8 cellular contexts compared by ENCODE assay signal in the genomic region with DNA sequence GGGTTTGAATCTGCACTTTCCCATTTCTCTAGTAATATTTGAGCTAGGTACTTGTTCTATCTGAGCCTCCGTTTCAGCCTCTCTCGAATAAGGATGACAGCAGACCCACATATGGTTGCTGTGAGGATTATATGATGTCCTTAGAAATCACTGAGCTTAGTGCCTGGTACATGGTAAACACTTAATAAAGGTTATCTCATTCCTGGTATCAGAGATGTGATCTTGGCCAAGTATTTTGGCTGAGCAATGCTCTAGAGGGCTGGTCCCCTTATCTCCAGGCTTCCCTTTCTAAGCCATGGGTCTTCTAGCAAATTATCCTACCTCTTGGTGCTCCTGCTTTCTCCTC. TPM values are rescaled to one million over a fixed set of nuclear protein-coding genes. Genes with fewer than 3 reads are reported as not detected.
DNase-seq lines count a peak whose midpoint lies in the region; ATAC-seq and TF ChIP-seq lines count a peak whose summit lies in the region.

No MANE protein-coding gene starts in this region.

- in situ Hi-C loops in G401 (cut with HindIII; ENCODE audit: low sequenced_read_pairs), result no loop called here

- peaks cover 13% of the 10 kb centered on the region for H3F3A ChIP-seq in SK-N-SH (replicated peaks; ENCODE audit: insufficient read depth)

- DNase-seq in SK-N-SH, result no peak
- DNase-seq in activated CD4-positive, alpha-beta memory T cell treated with anti-CD3 and anti-CD28 coated beads, Interleukin-2, amount 10 ng/mL, durations not matched to agents 7 days and 5 days, result no peak
- no peak for DNase-seq in suprapubic skin (ENCODE audit: low spot score in 2 of 2)
- no peak for DNase-seq in NCI-H2196 (lab: John Stamatoyannopoulos, UW; ENCODE audit: unreplicated experiment)
- no peak for DNase-seq in hippocampal formation (lab: John Stamatoyannopoulos, UW)
- no peak for DNase-seq in G401 (ENCODE audit: low spot score)

- H3K27ac Mint-ChIP-seq in activated CD4-positive, alpha-beta memory T cell treated with anti-CD3 and anti-CD28 coated beads, Interleukin-2, amount 10 ng/mL, durations not matched to agents 7 days and 5 days, result peak overlapping the region; percentile 89

- TF ChIP-seq CTCF in SK-N-SH (IDR thresholded peaks at IDR 0.05), result no peak
- no peak for TF ChIP-seq CTCF in suprapubic skin (IDR thresholded peaks at IDR 0.05)

- peaks cover 14% of the 10 kb centered on the region for H3K36me3 Mint-ChIP-seq in activated CD4-positive, alpha-beta memory T cell treated with anti-CD3 and anti-CD28 coated beads, Interleukin-2, amount 10 ng/mL, durations not matched to agents 7 days and 5 days (ENCODE audit: low read depth)

- peaks cover 35% of the 10 kb centered on the region for H4K20me1 ChIP-seq in SK-N-SH (ENCODE audit: insufficient read depth)

- TF ChIP-seq EP300 in SK-N-SH (IDR thresholded peaks at IDR 0.05; ENCODE audit: borderline replicate concordance in 1 of 2, low read depth in 1 of 2, low read length in 1 of 2) (no peak), suprapubic skin (IDR thresholded peaks at IDR 0.05) (no peak)

- WGBS in SK-N-SH (ENCODE audit: low lambda C conversion rate), result 3% methylated on average over 2 of the region's 2 CpGs
- WGBS in suprapubic skin, result 0% methylated on average over 2 of the region's 2 CpGs

- H3K79me2 ChIP-seq in SK-N-SH (ENCODE audit: insufficient read depth), result peaks cover 44% of the 10 kb centered on the region

- CTCF ChIA-PET in SK-N-SH (lab: Yijun Ruan, JAX), result interaction anchor here (0.6 to 2.5 kb wide), 6 partner anchors 9 to 174 kb away, joined by 3 to 11 read pairs (median 4); no protein-coding TSS in a partner anchor
- CTCF ChIA-PET in activated CD4-positive, alpha-beta memory T cell treated with anti-CD3 and anti-CD28 coated beads, Interleukin-2, amount 10 ng/mL, durations not matched to agents 7 days and 5 days (lab: Charles Lee), result interaction anchor here (1.4 to 8.4 kb wide), 2 partner anchors 10 to 12 kb away, joined by 3 to 102 read pairs; no protein-coding TSS in a partner anchor

- peak overlapping the region; percentile 96 for H3K4me3 Mint-ChIP-seq in activated CD4-positive, alpha-beta memory T cell treated with anti-CD3 and anti-CD28 coated beads, Interleukin-2, amount 10 ng/mL, durations not matched to agents 7 days and 5 days

- no peaks in the 10 kb centered on the region for H3K9me2 ChIP-seq in SK-N-SH

- H3K27me3 Mint-ChIP-seq in activated CD4-positive, alpha-beta memory T cell treated with anti-CD3 and anti-CD28 coated beads, Interleukin-2, amount 10 ng/mL, durations not matched to agents 7 days and 5 days, result no peaks in the 10 kb centered on the region

- peak overlapping the region; percentile 65 to 81 for H3K4me3 ChIP-seq in SK-N-SH (ENCODE audit: low read depth in 2 of 2, low read length in 1 of 2)
- H3K4me3 ChIP-seq in iPS-18c (ENCODE audit: insufficient read depth, low read depth, low read length), result peak overlapping the region; percentile 97
- H3K4me3 ChIP-seq in suprapubic skin, result peak overlapping the region; percentile 86

- peaks cover 8% of the 10 kb centered on the region; the same call in 1 of the 2 replicates for H3K27me3 ChIP-seq in SK-N-SH (ENCODE audit: insufficient read depth)
- H3K27me3 ChIP-seq in suprapubic skin, result no peaks in the 10 kb centered on the region

- H3K9me3 Mint-ChIP-seq in activated CD4-positive, alpha-beta memory T cell treated with anti-CD3 and anti-CD28 coated beads, Interleukin-2, amount 10 ng/mL, durations not matched to agents 7 days and 5 days, result no peaks in the 10 kb centered on the region

- POLR2A ChIA-PET in SK-N-SH (lab: Yijun Ruan, JAX), result interaction anchor here (1.0 kb wide), 1 partner anchor 161 kb away, joined by 3 read pairs; a partner anchor contains a TSS
- POLR2A ChIA-PET in activated CD4-positive, alpha-beta memory T cell treated with anti-CD3 and anti-CD28 coated beads, Interleukin-2, amount 10 ng/mL, durations not matched to agents 7 days and 5 days (lab: Charles Lee), result interaction anchor here (0.8 to 5.4 kb wide), 5 partner anchors 9 to 535 kb away, joined by 3 to 42 read pairs (median 7); a partner anchor contains a TSS

- peaks cover 25% of the 10 kb centered on the region for H3K4me1 Mint-ChIP-seq in activated CD4-positive, alpha-beta memory T cell treated with anti-CD3 and anti-CD28 coated beads, Interleukin-2, amount 10 ng/mL, durations not matched to agents 7 days and 5 days

- peak overlapping the region; percentile 85; the same call in 1 of the 2 replicates for H3K9ac ChIP-seq in SK-N-SH

- H3K36me3 ChIP-seq in SK-N-SH (replicated peaks in 1 of 2; ENCODE audit: control insufficient read depth in 1 of 2, insufficient read depth in 2 of 2, low read length in 1 of 2) (peaks cover 0 to 4% of the 10 kb centered on the region in 2 experiments), suprapubic skin (no peaks in the 10 kb centered on the region)

- peak overlapping the region; percentile 70 to 71; a peak in 2 of 4 replicates for H3K27ac ChIP-seq in SK-N-SH (ENCODE audit: low read depth in 2 of 2, low read length in 1 of 2)
- H3K27ac ChIP-seq in suprapubic skin, result peak overlapping the region; percentile 91

- TF ChIP-seq POLR2A in suprapubic skin (IDR thresholded peaks at IDR 0.05), result no peak

- ATAC-seq in SK-N-SH treated with all-trans-retinoic acid at 6 μM for 48 hours, result no peak

- H3K9me3 ChIP-seq in SK-N-SH (no peaks in the 10 kb centered on the region), iPS-18c (ENCODE audit: control insufficient read depth, insufficient read depth, low read length) (peaks cover 2% of the 10 kb centered on the region), suprapubic skin (no peaks in the 10 kb centered on the region)

- peak overlapping the region; percentile 83 for H3K4me2 ChIP-seq in SK-N-SH

- peak overlapping the region; percentile 95 for H2AFZ ChIP-seq in SK-N-SH (ENCODE audit: low read depth)

- H3K4me1 ChIP-seq in SK-N-SH (ENCODE audit: control insufficient read depth in 1 of 2, insufficient read depth in 2 of 2, low read depth in 1 of 2, low read length in 1 of 2) (peaks cover 4 to 7% of the 10 kb centered on the region in 2 experiments; a peak in 2 of 4 replicates), suprapubic skin (peaks cover 25% of the 10 kb centered on the region)

- no peak for TF ChIP-seq RAD21 in SK-N-SH (IDR thresholded peaks at IDR 0.05; ENCODE audit: low read length)

TF ChIP-seq in SK-N-SH, 30 proteins besides CTCF, POLR2A, EP300 and RAD21 (continues in another document):
- TF ChIP-seq, protein P1, sequence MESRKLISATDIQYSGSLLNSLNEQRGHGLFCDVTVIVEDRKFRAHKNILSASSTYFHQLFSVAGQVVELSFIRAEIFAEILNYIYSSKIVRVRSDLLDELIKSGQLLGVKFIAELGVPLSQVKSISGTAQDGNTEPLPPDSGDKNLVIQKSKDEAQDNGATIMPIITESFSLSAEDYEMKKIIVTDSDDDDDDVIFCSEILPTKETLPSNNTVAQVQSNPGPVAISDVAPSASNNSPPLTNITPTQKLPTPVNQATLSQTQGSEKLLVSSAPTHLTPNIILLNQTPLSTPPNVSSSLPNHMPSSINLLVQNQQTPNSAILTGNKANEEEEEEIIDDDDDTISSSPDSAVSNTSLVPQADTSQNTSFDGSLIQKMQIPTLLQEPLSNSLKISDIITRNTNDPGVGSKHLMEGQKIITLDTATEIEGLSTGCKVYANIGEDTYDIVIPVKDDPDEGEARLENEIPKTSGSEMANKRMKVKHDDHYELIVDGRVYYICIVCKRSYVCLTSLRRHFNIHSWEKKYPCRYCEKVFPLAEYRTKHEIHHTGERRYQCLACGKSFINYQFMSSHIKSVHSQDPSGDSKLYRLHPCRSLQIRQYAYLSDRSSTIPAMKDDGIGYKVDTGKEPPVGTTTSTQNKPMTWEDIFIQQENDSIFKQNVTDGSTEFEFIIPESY (IDR thresholded peaks at IDR 0.05; ENCODE audit: borderline replicate concordance, low read depth), result no peak
- TF ChIP-seq, protein P2, sequence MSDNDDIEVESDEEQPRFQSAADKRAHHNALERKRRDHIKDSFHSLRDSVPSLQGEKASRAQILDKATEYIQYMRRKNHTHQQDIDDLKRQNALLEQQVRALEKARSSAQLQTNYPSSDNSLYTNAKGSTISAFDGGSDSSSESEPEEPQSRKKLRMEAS (IDR thresholded peaks at IDR 0.05; ENCODE audit: low read depth), result no peak
- no peak for TF ChIP-seq GATA2 (CRISPR knock-in tag; IDR thresholded peaks at IDR 0.05)

TF ChIP-seq in SK-N-SH treated with all-trans-retinoic acid at 6 μM for 48 hours, 23 proteins besides CTCF, POLR2A, EP300 and RAD21 (continues in another document):
- no peak for TF ChIP-seq ZNF70 (CRISPR knock-in tag; IDR thresholded peaks at IDR 0.05)
- TF ChIP-seq, protein P3, sequence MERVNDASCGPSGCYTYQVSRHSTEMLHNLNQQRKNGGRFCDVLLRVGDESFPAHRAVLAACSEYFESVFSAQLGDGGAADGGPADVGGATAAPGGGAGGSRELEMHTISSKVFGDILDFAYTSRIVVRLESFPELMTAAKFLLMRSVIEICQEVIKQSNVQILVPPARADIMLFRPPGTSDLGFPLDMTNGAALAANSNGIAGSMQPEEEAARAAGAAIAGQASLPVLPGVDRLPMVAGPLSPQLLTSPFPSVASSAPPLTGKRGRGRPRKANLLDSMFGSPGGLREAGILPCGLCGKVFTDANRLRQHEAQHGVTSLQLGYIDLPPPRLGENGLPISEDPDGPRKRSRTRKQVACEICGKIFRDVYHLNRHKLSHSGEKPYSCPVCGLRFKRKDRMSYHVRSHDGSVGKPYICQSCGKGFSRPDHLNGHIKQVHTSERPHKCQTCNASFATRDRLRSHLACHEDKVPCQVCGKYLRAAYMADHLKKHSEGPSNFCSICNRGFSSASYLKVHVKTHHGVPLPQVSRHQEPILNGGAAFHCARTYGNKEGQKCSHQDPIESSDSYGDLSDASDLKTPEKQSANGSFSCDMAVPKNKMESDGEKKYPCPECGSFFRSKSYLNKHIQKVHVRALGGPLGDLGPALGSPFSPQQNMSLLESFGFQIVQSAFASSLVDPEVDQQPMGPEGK (CRISPR knock-in tag; IDR thresholded peaks at IDR 0.05; ENCODE audit: borderline replicate concordance), result no peak

RNA-seq across cellular contexts. Expression of a gene that starts 0.4 kb away (rescaled TPM):
- 53.5 and 61.4 TPM in 2 replicates for polyA plus RNA-seq in SK-N-SH (2012; rRNA removed)
- 59.4 and 62.2 TPM in 2 replicates for polyA plus RNA-seq in SK-N-SH (2012; cell fraction: cytosol; rRNA removed)
- 46.5 and 61.8 TPM in 2 replicates for polyA plus RNA-seq in SK-N-SH (2012; cell fraction: nucleus; rRNA removed)
- 100 to 1,000 TPM; 119 to 122 TPM for total RNA-seq in activated CD4-positive, alpha-beta memory T cell treated with anti-CD3 and anti-CD28 coated beads, Interleukin-2, amount 10 ng/mL, durations not matched to agents 7 days and 5 days
- total RNA-seq in suprapubic skin, result 10 to 100 TPM; 58.1 to 95.8 (median 79.5) TPM
- total RNA-seq in G401 (2014; rRNA removed; shearing (Covaris generic)), result 54.2 and 81.9 TPM in 2 replicates
